20 cellular contexts compared by ENCODE assay signal in the genomic region with DNA sequence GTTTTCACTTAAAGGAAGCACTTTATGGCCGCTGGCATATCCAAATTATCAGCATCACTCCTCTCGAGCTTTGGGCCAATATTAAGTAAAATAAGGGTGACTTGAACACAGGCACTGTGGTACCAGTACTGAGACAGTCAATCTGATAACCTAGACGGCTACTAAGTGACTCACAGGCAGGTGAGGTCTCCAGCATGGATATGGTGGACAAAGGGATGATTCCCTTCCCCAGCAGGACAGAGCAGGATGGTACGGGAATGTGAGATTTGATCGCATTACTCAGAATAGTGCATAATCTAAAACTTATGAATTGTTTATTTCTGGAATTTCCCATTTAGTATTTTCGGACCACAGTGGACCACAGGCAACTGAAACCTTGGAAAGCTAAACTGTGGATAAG. TPM values are rescaled to one million over a fixed set of nuclear protein-coding genes. Genes with fewer than 3 reads are reported as not detected.
DNase-seq lines count a peak whose midpoint lies in the region; FAIRE-seq and TF ChIP-seq lines count a peak whose summit lies in the region.
"Had no signal": no experiment of that assay in that cellular context is flagged by ENCODE, and none has a peak within 500 bp of the region (broad histone marks: within the 10 kb centered on the region; RNA-seq: fewer than 3 reads in every experiment).

No MANE protein-coding gene starts in this region.

- POLR2A ChIA-PET in OCI-LY7 (lab: Charles Lee): interaction anchor here (1.0 to 1.7 kb wide), 3 partner anchors 12 to 22 kb away, joined by 4 to 13 read pairs (median 5); no protein-coding TSS in a partner anchor

- H3K27me3 Mint-ChIP-seq in Calu3 (ENCODE audit: unreplicated experiment): no peaks in the 10 kb centered on the region
- no peaks in the 10 kb centered on the region for H3K27me3 Mint-ChIP-seq in astrocyte (ENCODE audit: low read depth, unreplicated experiment)
- H3K27me3 Mint-ChIP-seq: CD4-positive, CD25-positive, alpha-beta regulatory T cell had no signal

- no peak overlapping the region for H4K12ac ChIP-seq in trophoblast cell (ENCODE audit: low read depth, low read length)

- H3K79me1 ChIP-seq in trophoblast cell (ENCODE audit: low read length): peaks cover 2% of the 10 kb centered on the region

- H3K14ac ChIP-seq in trophoblast cell (ENCODE audit: low read length): no peak overlapping the region

- H3K4me1 ChIP-seq in astrocyte (ENCODE audit: insufficient read depth, low read length) (no peaks in the 10 kb centered on the region), trophoblast cell (ENCODE audit: control insufficient read depth in 1 of 2, insufficient read depth in 2 of 2, low read length in 2 of 2) (no peaks in the 10 kb centered on the region), OCI-LY7 (ENCODE audit: insufficient read depth, low read length, poor library complexity, severe bottlenecking) (peaks cover 61% of the 10 kb centered on the region)

- no peak overlapping the region for H3K4me3 ChIP-seq in astrocyte (ENCODE audit: insufficient read depth, low read depth, low read length)
- no peak overlapping the region for H3K4me3 ChIP-seq in trophoblast cell (ENCODE audit: low read depth, low read length)
- H3K4me3 ChIP-seq in OCI-LY7 (ENCODE audit: low read depth, low read length, poor library complexity, severe bottlenecking): no peak overlapping the region
- H3K4me3 ChIP-seq: GM23248 had no signal

- no peaks in the 10 kb centered on the region for H3K9me2 ChIP-seq in OCI-LY7 (ENCODE audit: insufficient read depth, low read length)

- no CpG with 5 or more reads among the region's 6 CpGs for WGBS in trophoblast cell (ENCODE audit: extremely low coverage, insufficient coverage, insufficient read length)

- H2AFZ ChIP-seq in astrocyte (ENCODE audit: low read depth, low read length) (no peak overlapping the region), trophoblast cell (ENCODE audit: insufficient read depth, low read length, poor library complexity) (no peak overlapping the region), OCI-LY7 (ENCODE audit: low read length) (no peak overlapping the region)
- H2AFZ ChIP-seq: GM23248 had no signal

- H3K9me3 ChIP-seq in KOPT-K1 (ENCODE audit: insufficient read depth, low read length, poor library complexity, severe bottlenecking): no peaks in the 10 kb centered on the region
- no peaks in the 10 kb centered on the region for H3K9me3 ChIP-seq in astrocyte (ENCODE audit: insufficient read depth, low read depth, low read length)
- no peaks in the 10 kb centered on the region for H3K9me3 ChIP-seq in trophoblast cell (ENCODE audit: insufficient read depth, low read depth, low read length)
- no peaks in the 10 kb centered on the region; the same call in 1 of the 2 replicates for H3K9me3 ChIP-seq in OCI-LY7 (ENCODE audit: low read length)
- H3K9me3 ChIP-seq: Caco-2 had no signal

- H3K79me2 ChIP-seq in astrocyte (ENCODE audit: insufficient read depth, low read length): no peaks in the 10 kb centered on the region
- peaks cover 3% of the 10 kb centered on the region for H3K79me2 ChIP-seq in trophoblast cell (ENCODE audit: control insufficient read depth, insufficient read depth, low read length, poor library complexity)
- H3K79me2 ChIP-seq in OCI-LY7 (ENCODE audit: insufficient read depth, low read depth, low read length): peaks cover 43% of the 10 kb centered on the region; the same call in 1 of the 2 replicates

- no peak overlapping the region for H2AK5ac ChIP-seq in trophoblast cell (ENCODE audit: low read length)

- H4K20me1 ChIP-seq in astrocyte (ENCODE audit: insufficient read depth, low read length) (peaks cover 4% of the 10 kb centered on the region), OCI-LY7 (ENCODE audit: insufficient read depth, low read length) (no peaks in the 10 kb centered on the region)

- H3K4me3 Mint-ChIP-seq in Calu3 (ENCODE audit: low read depth, unreplicated experiment): no peak overlapping the region
- H3K4me3 Mint-ChIP-seq in astrocyte (ENCODE audit: unreplicated experiment): no peak overlapping the region
- H3K4me3 Mint-ChIP-seq: CD4-positive, CD25-positive, alpha-beta regulatory T cell; CD8-positive, alpha-beta T cell; H9 had no signal

- H3K36me3 ChIP-seq in KOPT-K1 (ENCODE audit: insufficient read depth, low read length) (no peaks in the 10 kb centered on the region), astrocyte (ENCODE audit: insufficient read depth, low read length) (peaks cover 7% of the 10 kb centered on the region), trophoblast cell (ENCODE audit: control insufficient read depth in 1 of 2, insufficient read depth in 2 of 2, low read length in 2 of 2) (peaks cover 20 to 38% of the 10 kb centered on the region in 2 experiments), OCI-LY7 (ENCODE audit: insufficient read depth, low read length) (peaks cover 97% of the 10 kb centered on the region)

- no peak overlapping the region for H2BK5ac ChIP-seq in trophoblast cell (ENCODE audit: low read depth, low read length, poor library complexity)

- H3K4me1 Mint-ChIP-seq in Calu3 (ENCODE audit: low read depth, unreplicated experiment) (peaks cover 30% of the 10 kb centered on the region), astrocyte (ENCODE audit: low read depth, unreplicated experiment) (peaks cover 38% of the 10 kb centered on the region)
- H3K4me1 Mint-ChIP-seq: CD4-positive, CD25-positive, alpha-beta regulatory T cell had no signal

- TF ChIP-seq CTCF in Calu3 (IDR thresholded peaks at IDR 0.05; ENCODE audit: unreplicated experiment) (no peak), astrocyte (IDR thresholded peaks at IDR 0.05; ENCODE audit: insufficient read depth, low read depth, low read length) (no peak), OCI-LY7 (conservative IDR thresholded peaks at IDR 0.05; ENCODE audit: low read length) (no peak)

- H3K9ac ChIP-seq in astrocyte (ENCODE audit: low read length) (no peak overlapping the region), trophoblast cell (ENCODE audit: low read length) (no peak overlapping the region)
- H3K9ac ChIP-seq: GM23248 had no signal

- no peak for DNase-seq in Calu3
- no peak for DNase-seq in astrocyte (ENCODE audit: low read depth)
- peak; percentile 68 to 80 for DNase-seq in trophoblast cell
- DNase-seq in hepatic stellate cell (ENCODE audit: low spot score): no peak
- DNase-seq in NCI-H128 (lab: John Stamatoyannopoulos, UW; ENCODE audit: unreplicated experiment): no peak
- DNase-seq in OCI-LY7 (ENCODE audit: low spot score): no peak
- no peak for DNase-seq in hypothalamus (lab: John Stamatoyannopoulos, UW)
- DNase-seq: Caco-2; CD4-positive, CD25-positive, alpha-beta regulatory T cell; CD8-positive, alpha-beta T cell; DMS 273 treated with DMSO at 0.1 percent for 48 hours; DMS79; GF-D8; GM23248; H9 had no signal

- H3K27ac ChIP-seq in KOPT-K1 (ENCODE audit: low read depth, low read length, poor library complexity, severe bottlenecking): peak overlapping the region; percentile 95
- no peak overlapping the region for H3K27ac ChIP-seq in astrocyte (ENCODE audit: low read depth, low read length)
- no peak overlapping the region for H3K27ac ChIP-seq in trophoblast cell (ENCODE audit: low read depth, low read length)
- no peak overlapping the region for H3K27ac ChIP-seq in OCI-LY7 (ENCODE audit: low read depth, low read length, poor library complexity, severe bottlenecking)
- H3K27ac ChIP-seq: C4-2B, GM23248 had no signal

- FAIRE-seq in astrocyte (lab: Jason Lieb, UNC): no peak
- FAIRE-seq: D721Med, GM12891, GM18507 had no signal

- H3K4ac ChIP-seq in trophoblast cell (ENCODE audit: low read depth, low read length): no peak overlapping the region

- intact Hi-C loops in Calu3 (cut with micrococcal nuclease; ENCODE audit: unreplicated experiment): no loop called here
- intact Hi-C loops in OCI-LY7 (cut with micrococcal nuclease; ENCODE audit: unreplicated experiment): no loop called here

- H3K27me3 ChIP-seq in astrocyte (ENCODE audit: insufficient read depth, low read length) (no peaks in the 10 kb centered on the region), trophoblast cell (ENCODE audit: insufficient read depth, low read length) (no peaks in the 10 kb centered on the region)

- BruUV-seq in Calu3 (replicated peaks; lab: Mats Ljungman, UMichigan): no TSS peak
- no TSS peak for BruUV-seq in OCI-LY7 (replicated peaks; lab: Mats Ljungman, UMichigan)

- H3K18ac ChIP-seq in trophoblast cell (ENCODE audit: low read length): no peak overlapping the region

- no peak overlapping the region for H3K4me2 ChIP-seq in astrocyte (ENCODE audit: low read length)
- H3K4me2 ChIP-seq in trophoblast cell (ENCODE audit: low read length): no peak overlapping the region
- no peak overlapping the region for H3K4me2 ChIP-seq in OCI-LY7 (ENCODE audit: low read length)

- H3K27ac Mint-ChIP-seq in Calu3 (ENCODE audit: unreplicated experiment) (peak overlapping the region; percentile 5), astrocyte (ENCODE audit: unreplicated experiment) (peak overlapping the region; percentile 3)
- H3K27ac Mint-ChIP-seq: CD4-positive, CD25-positive, alpha-beta regulatory T cell; CD8-positive, alpha-beta T cell had no signal

- H3K23ac ChIP-seq in trophoblast cell (ENCODE audit: low read length): no peak overlapping the region

- CTCF ChIA-PET in Calu3 (lab: Charles Lee) (no interaction called here), OCI-LY7 (lab: Charles Lee; ENCODE audit: unreplicated experiment) (interaction anchor here (1.1 to 1.4 kb wide), 2 partner anchors 8 to 17 kb away, joined by 3 to 4 read pairs; no protein-coding TSS in a partner anchor)

- H3K36me3 Mint-ChIP-seq in Calu3 (ENCODE audit: insufficient read depth, unreplicated experiment) (peaks cover 73% of the 10 kb centered on the region), astrocyte (ENCODE audit: low read depth, unreplicated experiment) (peaks cover 14% of the 10 kb centered on the region)
- H3K36me3 Mint-ChIP-seq: CD4-positive, CD25-positive, alpha-beta regulatory T cell; CD8-positive, alpha-beta T cell had no signal

- H2BK120ac ChIP-seq in trophoblast cell (ENCODE audit: insufficient read depth, low read length, poor library complexity): no peak overlapping the region

- H2BK12ac ChIP-seq in trophoblast cell (ENCODE audit: low read length): no peak overlapping the region

- peak overlapping the region; percentile 54 for H4K8ac ChIP-seq in trophoblast cell (ENCODE audit: low read depth, low read length)

- H4K91ac ChIP-seq in trophoblast cell (ENCODE audit: low read depth, low read length): no peak overlapping the region

- H3K9me3 Mint-ChIP-seq in Calu3 (ENCODE audit: low read depth, unreplicated experiment): no peaks in the 10 kb centered on the region
- no peaks in the 10 kb centered on the region for H3K9me3 Mint-ChIP-seq in astrocyte (ENCODE audit: unreplicated experiment)
- H3K9me3 Mint-ChIP-seq: CD4-positive, CD25-positive, alpha-beta regulatory T cell; CD8-positive, alpha-beta T cell; H9 had no signal

RNA-seq across cellular contexts. Expression of a gene that starts 55.7 kb away (rescaled TPM):
- total RNA-seq in Calu3 (2022) (255 and 282 TPM in 2 replicates), astrocyte (214 and 244 TPM in 2 replicates), OCI-LY7 (2022) (35.1 and 36.5 TPM in 2 replicates)
- polyA plus RNA-seq in trophoblast cell (2013): 243 and 254 TPM in 2 replicates
- 22.7 and 28.1 TPM in 2 replicates for total RNA-seq in OCI-LY7 (2014; rRNA removed; shearing (Covaris generic))
- polyA plus RNA-seq: CD4-positive, CD25-positive, alpha-beta regulatory T cell had no signal

Comparison
In these comparisons a context has a peak if more than half of its experiments do, and no peak if none do; other contexts are left out.
1. DNase-seq: peak in trophoblast cell (2 of 2); none in Calu3 (single experiment), astrocyte (single experiment), hepatic stellate cell (single experiment), NCI-H128 (single experiment), OCI-LY7 (single experiment) and hypothalamus (0 of 51).